In genomic region chr17:82881292-82881823, GRCh38 we compare ENCODE assay signal across 17 cellular contexts. TPM values are rescaled to one million over a fixed set of nuclear protein-coding genes. Genes with fewer than 3 reads are reported as not detected.
DNase-seq lines count a peak whose midpoint lies in the region; ATAC-seq, FAIRE-seq and TF ChIP-seq lines count a peak whose summit lies in the region.
"Had no signal": no experiment of that assay in that cellular context is flagged by ENCODE, and none has a peak within 500 bp of the region (broad histone marks: within the 10 kb centered on the region; RNA-seq: fewer than 3 reads in every experiment).

No MANE protein-coding gene starts in this region.

- H3K27ac Mint-ChIP-seq in natural killer cell (peak overlapping the region in 1 of 2 donors; percentile 88), naive B cell (peak overlapping the region in 4 of 6 donors; percentile 95 to 99 (median 96))
- H3K27ac Mint-ChIP-seq in natural killer cell treated with Interleukin-12 subunit alpha and Interleukin-12 subunit beta and Interleukin-15 and Interleukin-18, amount 100 ng/mL, for 72 hours = no peak overlapping the region

- DNase-seq in natural killer cell = no peak
- no peak for DNase-seq in natural killer cell treated with Interleukin-12 subunit alpha and Interleukin-12 subunit beta and Interleukin-15 and Interleukin-18, amount 100 ng/mL, for 72 hours (ENCODE audit: low spot score)
- no peak for DNase-seq in body of pancreas
- DNase-seq in naive B cell = no peak
- DNase-seq in MV-4-11 (lab: John Stamatoyannopoulos, UW) = no peak
- no peak for DNase-seq in GM12892 (ENCODE audit: insufficient read length)
- DNase-seq: activated T-cell treated with anti-CD3 and anti-CD28 coated beads, Interleukin-2, amount 50 U/mL, for 48 hours; NCI-H1105; NCI-H446 treated with DMSO at 0.1 percent for 48 hours; RPMI8226; stimulated activated CD4-positive, alpha-beta T cell treated with anti-CD3 and anti-CD28 coated beads, Interleukin-4, amount 100 ng/mL, for 1 hour; stimulated activated naive CD4-positive, alpha-beta T cell treated with Interleukin-2 at 50 U/mL for 16 hours had no signal

- peaks cover 50% of the 10 kb centered on the region for H3K4me1 ChIP-seq in body of pancreas

- H3K4me3 ChIP-seq in body of pancreas = no peak overlapping the region

- intact Hi-C loops in natural killer cell (cut with micrococcal nuclease) (no loop called here), body of pancreas (cut with DNase I) (no loop called here)

- 89 to 92% methylated on average over 17 to 23 of the region's 23 CpGs for WGBS in body of pancreas, 2 donors

- peak overlapping the region; percentile 59 for H3K4me3 Mint-ChIP-seq in natural killer cell
- H3K4me3 Mint-ChIP-seq in natural killer cell treated with Interleukin-12 subunit alpha and Interleukin-12 subunit beta and Interleukin-15 and Interleukin-18, amount 100 ng/mL, for 72 hours = no peak overlapping the region
- H3K4me3 Mint-ChIP-seq in naive B cell = peak overlapping the region in 1 of 8 donors; percentile 51

- no peak for FAIRE-seq in GM12892 (lab: Jason Lieb, UNC)

- no peak for TF ChIP-seq CTCF in natural killer cell (IDR thresholded peaks at IDR 0.05)
- no peak for TF ChIP-seq CTCF in body of pancreas (IDR thresholded peaks at IDR 0.05)

- peak overlapping the region in 3 of 4 donors; percentile 90 to 95 (median 94) for H3K27ac ChIP-seq in body of pancreas
- H3K27ac ChIP-seq: epithelial cell of prostate had no signal

- H3K36me3 Mint-ChIP-seq in natural killer cell (no peaks in the 10 kb centered on the region), naive B cell (peaks cover 12 to 18% of the 10 kb centered on the region in 2 donors)
- H3K36me3 Mint-ChIP-seq in natural killer cell treated with Interleukin-12 subunit alpha and Interleukin-12 subunit beta and Interleukin-15 and Interleukin-18, amount 100 ng/mL, for 72 hours = no peaks in the 10 kb centered on the region

- no peak for ATAC-seq in natural killer cell
- ATAC-seq in natural killer cell treated with Interleukin-12 subunit alpha and Interleukin-12 subunit beta and Interleukin-15 and Interleukin-18, amount 100 ng/mL, for 72 hours = no peak
- ATAC-seq in body of pancreas = no peak
- no peak for ATAC-seq in naive B cell (ENCODE audit: low read depth in 2 of 2)
- no peak for ATAC-seq in GM21526 (IDR thresholded peaks at IDR 0.05; ENCODE audit: low FRiP score, unreplicated experiment)
- ATAC-seq in HG03280 (IDR thresholded peaks at IDR 0.05; ENCODE audit: unreplicated experiment) = no peak
- ATAC-seq: HCT116 had no signal

- H3K9me3 ChIP-seq in body of pancreas = no peaks in the 10 kb centered on the region

- H3K4me1 Mint-ChIP-seq in natural killer cell (peaks cover 67 to 82% of the 10 kb centered on the region in 2 donors), naive B cell (peaks cover 55 to 79% (median 70%) of the 10 kb centered on the region in 3 donors)
- H3K4me1 Mint-ChIP-seq in natural killer cell treated with Interleukin-12 subunit alpha and Interleukin-12 subunit beta and Interleukin-15 and Interleukin-18, amount 100 ng/mL, for 72 hours (ENCODE audit: low read depth in 2 of 2) = peaks cover 63 to 73% of the 10 kb centered on the region in 2 donors

- H3K36me3 ChIP-seq in body of pancreas (replicated peaks in 1 of 2; ENCODE audit: insufficient read depth in 1 of 2, low read depth in 2 of 2) = no peaks in the 10 kb centered on the region

- H3K9me3 Mint-ChIP-seq in natural killer cell (no peaks in the 10 kb centered on the region), naive B cell (no peaks in the 10 kb centered on the region)
- H3K9me3 Mint-ChIP-seq in natural killer cell treated with Interleukin-12 subunit alpha and Interleukin-12 subunit beta and Interleukin-15 and Interleukin-18, amount 100 ng/mL, for 72 hours = no peaks in the 10 kb centered on the region

- no peaks in the 10 kb centered on the region for H3K27me3 ChIP-seq in body of pancreas

- H3K27me3 Mint-ChIP-seq in natural killer cell (ENCODE audit: low read depth in 2 of 2) (peaks cover 0 to 10% of the 10 kb centered on the region in 2 donors), naive B cell (peaks cover 6 to 32% (median 16%) of the 10 kb centered on the region in 3 donors)
- H3K27me3 Mint-ChIP-seq in natural killer cell treated with Interleukin-12 subunit alpha and Interleukin-12 subunit beta and Interleukin-15 and Interleukin-18, amount 100 ng/mL, for 72 hours = peaks cover 0 to 3% of the 10 kb centered on the region in 2 donors

- no peak for TF ChIP-seq POLR2A in body of pancreas (IDR thresholded peaks at IDR 0.05)
- no peak for TF ChIP-seq POLR2A in GM12892 (IDR thresholded peaks at IDR 0.05; ENCODE audit: low read depth, low read length)

RNA-seq across cellular contexts. Expression of gene ZNF750, which starts 41.5 kb away (rescaled TPM):
- not detected for total RNA-seq in natural killer cell
- total RNA-seq in natural killer cell treated with Interleukin-12 subunit alpha and Interleukin-12 subunit beta and Interleukin-15 and Interleukin-18, amount 100 ng/mL, for 72 hours = not detected
- not detected for total RNA-seq in body of pancreas
- polyA plus RNA-seq in naive B cell (ENCODE audit: low read depth in 6 of 6) = under 1 TPM in 1 of 6 donors, not detected in 5; 0.12 TPM
- 0.45 TPM for polyA plus RNA-seq in GM12892 (2012; ENCODE audit: missing spikeins)
- polyA plus RNA-seq: BJ had no signal

Comparison
In these comparisons a context has a peak if more than half of its experiments do, and no peak if none do; other contexts are left out.
1. H3K27ac Mint-ChIP-seq: peak in naive B cell (4 of 6); none in natural killer cell treated with Interleukin-12 subunit alpha and Interleukin-12 subunit beta and Interleukin-15 and Interleukin-18, amount 100 ng/mL, for 72 hours (0 of 2).